Comparison of ENCODE assay signal across 1 cellular context in genomic region chr3:79639855-79640254, GRCh38.
TF ChIP-seq lines count a peak whose summit lies in the region.

No MANE protein-coding gene starts in this region.

TF ChIP-seq in HepG2, 621 proteins besides CTCF, POLR2A, EP300 and RAD21 (continued from another document):
- TF ChIP-seq, protein P1, sequence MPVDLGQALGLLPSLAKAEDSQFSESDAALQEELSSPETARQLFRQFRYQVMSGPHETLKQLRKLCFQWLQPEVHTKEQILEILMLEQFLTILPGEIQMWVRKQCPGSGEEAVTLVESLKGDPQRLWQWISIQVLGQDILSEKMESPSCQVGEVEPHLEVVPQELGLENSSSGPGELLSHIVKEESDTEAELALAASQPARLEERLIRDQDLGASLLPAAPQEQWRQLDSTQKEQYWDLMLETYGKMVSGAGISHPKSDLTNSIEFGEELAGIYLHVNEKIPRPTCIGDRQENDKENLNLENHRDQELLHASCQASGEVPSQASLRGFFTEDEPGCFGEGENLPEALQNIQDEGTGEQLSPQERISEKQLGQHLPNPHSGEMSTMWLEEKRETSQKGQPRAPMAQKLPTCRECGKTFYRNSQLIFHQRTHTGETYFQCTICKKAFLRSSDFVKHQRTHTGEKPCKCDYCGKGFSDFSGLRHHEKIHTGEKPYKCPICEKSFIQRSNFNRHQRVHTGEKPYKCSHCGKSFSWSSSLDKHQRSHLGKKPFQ (CRISPR knock-in tag; IDR thresholded peaks at IDR 0.05; ENCODE audit: insufficient replicate concordance) = no peak
- TF ChIP-seq MAFK (conservative IDR thresholded peaks at IDR 0.05 in 1 of 2, IDR thresholded peaks at IDR 0.05 in 1 of 2; ENCODE audit: low read length in 2 of 2) = peak; percentile 30 to 81; a peak in 2 of 4 replicates
- TF ChIP-seq TGIF2 (CRISPR knock-in tag; IDR thresholded peaks at IDR 0.05) = no peak
- TF ChIP-seq REST (IDR thresholded peaks at IDR 0.05; ENCODE audit: borderline replicate concordance in 1 of 2, low read depth in 1 of 2, low read length in 2 of 2) = no peak
